Comparison of ENCODE assay signal across 23 cellular contexts in genomic region chr2:176502619-176503018, GRCh38.
"Had no signal": no experiment of that assay in that cellular context is flagged by ENCODE, and none has a peak within 500 bp of the region (broad histone marks: within the 10 kb centered on the region; RNA-seq: fewer than 3 reads in every experiment).

No MANE protein-coding gene starts in this region.

- H3K4me3 ChIP-seq: breast epithelium, left ventricle myocardium inferior, mucosa of descending colon, spleen, suprapubic skin, tibial artery had no signal

- DNase-seq: activated CD4-positive, alpha-beta T cell treated with anti-CD3 and anti-CD28 coated beads for 4 hours; activated CD4-positive, alpha-beta T cell treated with anti-CD3 and anti-CD28 coated beads, Interleukin-2, amount 50 U/mL, for 4 hours; activated naive CD4-positive, alpha-beta T cell; activated T-cell treated with anti-CD3 and anti-CD28 coated beads for 4 hours; activated T-cell treated with anti-CD3 and anti-CD28 coated beads, Interleukin-2, amount 50 U/mL, for 72 hours; central memory CD4-positive, alpha-beta T cell; endodermal cell; foreskin fibroblast; head of caudate nucleus; left ventricle myocardium inferior; mucosa of descending colon; posterior cingulate gyrus; right cardiac atrium; spleen; stimulated activated naive CD4-positive, alpha-beta T cell; tibial artery had no signal

- H3K27ac ChIP-seq: breast epithelium, left ventricle myocardium inferior, spleen, suprapubic skin, tibial artery, VCaP had no signal

- H3K36me3 ChIP-seq: breast epithelium, left ventricle myocardium inferior, spleen, suprapubic skin, tibial artery had no signal

- H3K9me3 ChIP-seq: breast epithelium, left ventricle myocardium inferior, mucosa of descending colon, spleen, suprapubic skin, tibial artery had no signal

- ATAC-seq: activated naive CD4-positive, alpha-beta T cell treated with anti-CD3 and anti-CD28 coated beads, Interleukin-2, amount 50 U/mL, for 72 hours; activated T-cell treated with anti-CD3 and anti-CD28 coated beads, Interleukin-2, amount 50 U/mL, for 72 hours; esophagus mucosa; mucosa of descending colon; natural killer cell treated with Interleukin-12 subunit alpha and Interleukin-12 subunit beta and Interleukin-15 and Interleukin-18, amount 100 ng/mL, for 72 hours; right cardiac atrium had no signal

- H3K4me1 ChIP-seq: breast epithelium, spleen had no signal

- H3K27me3 ChIP-seq: breast epithelium, suprapubic skin, tibial artery had no signal

- FAIRE-seq: TTC549 had no signal
